ENCODE assay signal across 9 cellular contexts in genomic region chr17:30950669-30951399, GRCh38. TPM values are rescaled to one million over a fixed set of nuclear protein-coding genes. Genes with fewer than 3 reads are reported as not detected.
A peak's percentile ranks its signal among the peaks of the same experiment; 100 is the strongest.
DNase-seq lines count a peak whose midpoint lies in the region; ATAC-seq, FAIRE-seq and TF ChIP-seq lines count a peak whose summit lies in the region.
"Had no signal": no experiment of that assay in that cellular context is flagged by ENCODE, and none has a peak within 500 bp of the region (broad histone marks: within the 10 kb centered on the region; RNA-seq: fewer than 3 reads in every experiment).

No MANE protein-coding gene starts in this region.

- peak overlapping the region; percentile 50 to 55 for H3K27ac ChIP-seq in small intestine (ENCODE audit: low read depth in 1 of 2, low read length in 1 of 2)

- no peaks in the 10 kb centered on the region for H3K9me3 ChIP-seq in small intestine (ENCODE audit: control insufficient read depth, low read depth)

- no peak for FAIRE-seq in small intestine (lab: Jason Lieb, UNC)

- H3K4me3 ChIP-seq in small intestine (ENCODE audit: low read depth in 1 of 2, low read length in 2 of 2): no peak overlapping the region

- peaks cover 0 to 3% of the 10 kb centered on the region in 2 donors for H3K4me1 ChIP-seq in small intestine (ENCODE audit: control insufficient read depth in 2 of 2, insufficient read depth in 1 of 2, low read depth in 1 of 2, low read length in 1 of 2)

- no peak for ATAC-seq in HG02938 (IDR thresholded peaks at IDR 0.05; ENCODE audit: unreplicated experiment)
- ATAC-seq in HG02970 (IDR thresholded peaks at IDR 0.05; ENCODE audit: low FRiP score, unreplicated experiment): no peak
- ATAC-seq in GM18519 (IDR thresholded peaks at IDR 0.05; ENCODE audit: low FRiP score, unreplicated experiment): no peak
- ATAC-seq in GM21515 (IDR thresholded peaks at IDR 0.05; ENCODE audit: unreplicated experiment): no peak
- ATAC-seq: HCT116 had no signal

- no peaks in the 10 kb centered on the region for H3K36me3 ChIP-seq in small intestine (ENCODE audit: control insufficient read depth in 2 of 2, insufficient read depth in 2 of 2, low read length in 2 of 2)

- no peaks in the 10 kb centered on the region for H3K27me3 ChIP-seq in small intestine (ENCODE audit: control insufficient read depth in 2 of 2, insufficient read depth in 2 of 2, low read length in 2 of 2)

- WGBS in small intestine, 3 donors: 24 to 48% (median 37%) methylated on average over 9 of the region's 9 CpGs

- DNase-seq in H4 (ENCODE audit: low spot score) (peak; percentile 36), glomerular visceral epithelial cell (ENCODE audit: extremely low spot score) (peak; percentile 45), small intestine (peak; percentile 99)

TF ChIP-seq in PFSK-1, 5 proteins besides CTCF, POLR2A, EP300 and RAD21:
- TF ChIP-seq REST (IDR thresholded peaks at IDR 0.05; ENCODE audit: insufficient read depth in 1 of 2, low read depth in 2 of 2, low read length in 2 of 2) (no peak), FOXP2 (optimal IDR thresholded peaks at IDR 0.05; ENCODE audit: borderline replicate concordance, extremely low read depth, extremely low read length, insufficient read depth) (peak; percentile 74), TAF1 (IDR thresholded peaks at IDR 0.05; ENCODE audit: borderline replicate concordance, insufficient read depth, low read length) (no peak), POLR2AphosphoS5 (IDR thresholded peaks at IDR 0.05; ENCODE audit: low read depth, low read length) (no peak)

RNA-seq across cellular contexts. Expression of gene RNF135, which starts 20.0 kb away (rescaled TPM):
- 14.8 and 19.6 TPM in 2 replicates for total RNA-seq in H4 (2014; rRNA removed; shearing (Covaris generic))
- 15.9 TPM for polyA plus RNA-seq in PFSK-1 (2012; ENCODE audit: insufficient read length, low read depth)
- 10 to 100 TPM; 12.3 to 20.5 (median 16.3) TPM for polyA plus RNA-seq in small intestine

RNA-seq across cellular contexts. Expression of gene ADAP2, which starts 29.1 kb away (rescaled TPM):
- total RNA-seq in H4 (2014; rRNA removed; shearing (Covaris generic)): 0.21 TPM in 1 of 2 replicates, not detected in the other
- 2.2 TPM for polyA plus RNA-seq in PFSK-1 (2012; ENCODE audit: insufficient read length, low read depth)
- polyA plus RNA-seq in small intestine: 1 to 10 TPM in 2 of 3 donors, under 1 TPM in 1; 0.89 to 6.1 (median 3.2) TPM

RNA-seq across cellular contexts. Expression of gene TEFM, which starts 44.8 kb away (rescaled TPM):
- 9.1 and 19.2 TPM in 2 replicates for total RNA-seq in H4 (2014; rRNA removed; shearing (Covaris generic))
- polyA plus RNA-seq in PFSK-1 (2012; ENCODE audit: insufficient read length, low read depth): 6.4 TPM
- 10 to 100 TPM; 11.2 to 12.9 (median 12.7) TPM for polyA plus RNA-seq in small intestine

Comparison
In these comparisons a context has a peak if more than half of its experiments do, and no peak if none do; other contexts are left out.
1. DNase-seq: peak in every context shown above with its lines; median percentile 99 in small intestine; 45 in glomerular visceral epithelial cell; 36 in H4.